15 cellular contexts compared by ENCODE assay signal in genomic region chr10:127320176-127320575, GRCh38.
A peak's percentile ranks its signal among the peaks of the same experiment; 100 is the strongest.
DNase-seq lines count a peak whose midpoint lies in the region; ATAC-seq and TF ChIP-seq lines count a peak whose summit lies in the region.
"Had no signal": no experiment of that assay in that cellular context is flagged by ENCODE, and none has a peak within 500 bp of the region (broad histone marks: within the 10 kb centered on the region; RNA-seq: fewer than 3 reads in every experiment).

No MANE protein-coding gene starts in this region.

- no peaks in the 10 kb centered on the region for H3K36me3 Mint-ChIP-seq in MCF 10A (ENCODE audit: insufficient read depth, unreplicated experiment)
- H3K36me3 Mint-ChIP-seq: CD14-positive monocyte; CD8-positive, alpha-beta memory T cell had no signal

- H3K36me3 ChIP-seq in breast epithelium (no peaks in the 10 kb centered on the region), IMR-90 (ENCODE audit: control insufficient read depth, insufficient read depth, low read length) (peaks cover 2% of the 10 kb centered on the region; the same call in 1 of the 2 replicates)

- POLR2A ChIA-PET in MCF 10A (lab: Yijun Ruan, JAX) (no interaction called here), IMR-90 (lab: Charles Lee; ENCODE audit: unreplicated experiment) (no interaction called here)

- no peak overlapping the region for H3K56ac ChIP-seq in IMR-90 (ENCODE audit: extremely low read depth, insufficient read depth, low read length)

- H2AFZ ChIP-seq in IMR-90 (replicated peaks; ENCODE audit: low read length, poor library complexity), result no peak overlapping the region
- H2AFZ ChIP-seq: GM23338 had no signal

- in situ Hi-C loops in IMR-90 (cut with MboI; ENCODE audit: low sequenced_read_pairs), result no loop called here

- no peak overlapping the region for H3K18ac ChIP-seq in IMR-90 (ENCODE audit: low read depth, low read length)

- no peaks in the 10 kb centered on the region for H3K9me3 Mint-ChIP-seq in MCF 10A (ENCODE audit: unreplicated experiment)
- H3K9me3 Mint-ChIP-seq: GM23338, H9 had no signal

- no peak for TF ChIP-seq RAD21 in IMR-90 (IDR thresholded peaks at IDR 0.05; ENCODE audit: low read length)

- H3K4me1 ChIP-seq in breast epithelium (no peaks in the 10 kb centered on the region), IMR-90 (ENCODE audit: control insufficient read depth, insufficient read depth, low read length) (no peaks in the 10 kb centered on the region)
- H3K4me1 ChIP-seq: Caco-2 had no signal

- H3K4me1 Mint-ChIP-seq in MCF 10A (ENCODE audit: insufficient read depth, unreplicated experiment), result no peaks in the 10 kb centered on the region
- H3K4me1 Mint-ChIP-seq: CD8-positive, alpha-beta memory T cell had no signal

- H2BK5ac ChIP-seq in IMR-90 (ENCODE audit: low read depth, low read length, poor library complexity, severe bottlenecking), result no peak overlapping the region

- no peaks in the 10 kb centered on the region for H3K27me3 Mint-ChIP-seq in MCF 10A (ENCODE audit: insufficient read depth, unreplicated experiment)

- H3K27ac Mint-ChIP-seq in MCF 10A (ENCODE audit: low read depth, unreplicated experiment), result no peak overlapping the region
- H3K27ac Mint-ChIP-seq: CD8-positive, alpha-beta memory T cell had no signal

- 100% methylated on average over 1 of the region's 9 CpGs; no CpG with 5 or more reads in 1 of the 2 experiments for WGBS in IMR-90 (ENCODE audit: extremely low coverage in 2 of 2, insufficient read length in 1 of 2), 2 experiments

- H4K91ac ChIP-seq in IMR-90 (ENCODE audit: insufficient read depth, low read depth, low read length), result no peak overlapping the region

- H3K79me1 ChIP-seq in IMR-90 (ENCODE audit: low read depth in 1 of 2, low read length in 2 of 2), result peaks cover 2 to 6% of the 10 kb centered on the region in 2 experiments; a peak in 2 of 4 replicates

- H2BK120ac ChIP-seq in IMR-90 (ENCODE audit: low read depth, low read length), result no peak overlapping the region

- no peak overlapping the region for H4K5ac ChIP-seq in IMR-90 (ENCODE audit: low read depth, low read length)

- H4K8ac ChIP-seq in IMR-90 (ENCODE audit: low read depth in 2 of 2, low read length in 2 of 2), result no peak overlapping the region

- H2AK9ac ChIP-seq in IMR-90 (replicated peaks; ENCODE audit: low read depth, low read length, poor library complexity), result no peak overlapping the region

- BruUV-seq in MCF 10A (replicated peaks; lab: Mats Ljungman, UMichigan) (no TSS peak), IMR-90 (replicated peaks; lab: Mats Ljungman, UMichigan) (no TSS peak)

- no peak overlapping the region for H3K23ac ChIP-seq in IMR-90 (ENCODE audit: low read depth, low read length)

- TF ChIP-seq POLR2A in breast epithelium (IDR thresholded peaks at IDR 0.05) (no peak), IMR-90 (IDR thresholded peaks at IDR 0.05; ENCODE audit: low read depth, low read length) (no peak)

- H3K4me3 ChIP-seq in breast epithelium (no peak overlapping the region), IMR-90 (ENCODE audit: insufficient read depth, low read depth, low read length) (no peak overlapping the region), fibroblast of mammary gland (ENCODE audit: control insufficient read depth, low read depth, low read length) (no peak overlapping the region)
- H3K4me3 ChIP-seq: GM23338 had no signal

- H2BK20ac ChIP-seq in IMR-90 (ENCODE audit: low read depth, low read length), result no peak overlapping the region

- H3K9me1 ChIP-seq in IMR-90 (ENCODE audit: insufficient read depth, low read length), result peaks cover 18% of the 10 kb centered on the region; the same call in 1 of the 2 replicates

- no peak overlapping the region for H3K4ac ChIP-seq in IMR-90 (ENCODE audit: low read depth, low read length)

- H3K14ac ChIP-seq in IMR-90 (replicated peaks; ENCODE audit: low read depth, low read length), result no peak overlapping the region

- H4K20me1 ChIP-seq in IMR-90 (ENCODE audit: insufficient read depth, low read length), result peaks cover 12% of the 10 kb centered on the region; the same call in 1 of the 2 replicates

- no peak overlapping the region for H3K9ac ChIP-seq in IMR-90 (ENCODE audit: low read depth, low read length)

- H3K27ac ChIP-seq in breast epithelium (no peak overlapping the region), IMR-90 (ENCODE audit: insufficient read depth, low read length) (no peak overlapping the region)

- DNase-seq in MCF 10A (ENCODE audit: unreplicated experiment) (peak; percentile 22), breast epithelium (ENCODE audit: low spot score in 2 of 2) (no peak), IMR-90 (no peak), fibroblast of mammary gland (ENCODE audit: low read depth) (peak; percentile 62), kidney tubule cell (ENCODE audit: low spot score) (no peak), GM20000 (ENCODE audit: low spot score) (no peak)
- DNase-seq: ACHN; Caco-2; CD8-positive, alpha-beta memory T cell; GF-D8; H9; KBM-7 had no signal

- no peak overlapping the region for H2AK5ac ChIP-seq in IMR-90 (ENCODE audit: low read depth, low read length)

- CTCF ChIA-PET in MCF 10A (lab: Yijun Ruan, JAX), result no interaction called here
- CTCF ChIA-PET in IMR-90 (lab: Yijun Ruan, JAX), result no interaction called here

- TF ChIP-seq CTCF in MCF 10A (IDR thresholded peaks at IDR 0.05; ENCODE audit: unreplicated experiment) (no peak), breast epithelium (IDR thresholded peaks at IDR 0.05) (no peak), IMR-90 (conservative IDR thresholded peaks at IDR 0.05; ENCODE audit: low read depth, low read length) (no peak), fibroblast of mammary gland (conservative IDR thresholded peaks at IDR 0.05; ENCODE audit: control insufficient read depth, insufficient read depth, low read depth, low read length) (no peak), GM20000 (IDR thresholded peaks at IDR 0.05; ENCODE audit: extremely low read depth, missing control alignments) (no peak)

- H3K9me3 ChIP-seq in breast epithelium (no peaks in the 10 kb centered on the region), IMR-90 (ENCODE audit: control insufficient read depth, insufficient read depth, low read length) (no peaks in the 10 kb centered on the region)
- H3K9me3 ChIP-seq: Caco-2 had no signal

- no peak for ATAC-seq in IMR-90 (ENCODE audit: low read depth)
- ATAC-seq in HG02798 (IDR thresholded peaks at IDR 0.05; ENCODE audit: poor library complexity, unreplicated experiment), result no peak
- ATAC-seq: GM23338 had no signal

- H3K27me3 ChIP-seq in breast epithelium (no peaks in the 10 kb centered on the region), IMR-90 (ENCODE audit: control insufficient read depth, insufficient read depth, low read length) (no peaks in the 10 kb centered on the region)

- intact Hi-C loops in MCF 10A (cut with micrococcal nuclease), result no loop called here
- intact Hi-C loops in breast epithelium (cut with DNase I; ENCODE audit: low total_unique reads), result no loop called here
- intact Hi-C loops in IMR-90 (cut with micrococcal nuclease), result no loop called here

- no peak overlapping the region for H3K4me2 ChIP-seq in IMR-90 (ENCODE audit: low read depth, low read length)
- H3K4me2 ChIP-seq: GM23338 had no signal

- no peak overlapping the region for H2BK15ac ChIP-seq in IMR-90 (ENCODE audit: low read depth, low read length)

- dilution Hi-C loops in IMR-90 (cut with HindIII; ENCODE audit: low sequenced_read_pairs, unreplicated experiment), result no loop called here

- H3K4me3 Mint-ChIP-seq in MCF 10A (ENCODE audit: unreplicated experiment), result no peak overlapping the region
- H3K4me3 Mint-ChIP-seq: CD14-positive monocyte; CD8-positive, alpha-beta memory T cell; GM23338; H9 had no signal

TF ChIP-seq in IMR-90, 13 proteins besides CTCF, POLR2A, EP300 and RAD21:
- TF ChIP-seq CEBPB (IDR thresholded peaks at IDR 0.05; ENCODE audit: low read depth, low read length), result 0 out of 2 replicates have a peak, but pooled peaks have one; percentile 9
- TF ChIP-seq SMC3 (IDR thresholded peaks at IDR 0.05; ENCODE audit: low read depth, low read length), result no peak
- no peak for TF ChIP-seq CHD1 (IDR thresholded peaks at IDR 0.05; ENCODE audit: low read depth, low read length)
- no peak for TF ChIP-seq RCOR1 (IDR thresholded peaks at IDR 0.05; ENCODE audit: insufficient replicate concordance, low read length)
TF ChIP-seq in IMR-90: peak in this region for 1.

Comparison
In these comparisons a context has a peak if more than half of its experiments do, and no peak if none do; other contexts are left out.
1. DNase-seq: peak in MCF 10A (single experiment) and fibroblast of mammary gland (single experiment); none in breast epithelium (0 of 2), IMR-90 (single experiment), kidney tubule cell (single experiment) and GM20000 (single experiment).